Comparison of ENCODE assay signal across 1 cellular context in genomic region chr15:68795298-68795848, GRCh38.
TF ChIP-seq lines count a peak whose summit lies in the region.

No MANE protein-coding gene starts in this region.

TF ChIP-seq in WTC11, 78 proteins besides CTCF, POLR2A, EP300 and RAD21 (continued from another document):
- TF ChIP-seq AR (CRISPR knock-in tag; IDR thresholded peaks at IDR 0.05) (no peak), MYBL2 (CRISPR knock-in tag; IDR thresholded peaks at IDR 0.05) (no peak), TEAD1 (CRISPR knock-in tag; IDR thresholded peaks at IDR 0.05) (no peak), MLX (CRISPR knock-in tag; IDR thresholded peaks at IDR 0.05) (no peak)
